Comparison of ENCODE assay signal across 8 cellular contexts in the genomic region with DNA sequence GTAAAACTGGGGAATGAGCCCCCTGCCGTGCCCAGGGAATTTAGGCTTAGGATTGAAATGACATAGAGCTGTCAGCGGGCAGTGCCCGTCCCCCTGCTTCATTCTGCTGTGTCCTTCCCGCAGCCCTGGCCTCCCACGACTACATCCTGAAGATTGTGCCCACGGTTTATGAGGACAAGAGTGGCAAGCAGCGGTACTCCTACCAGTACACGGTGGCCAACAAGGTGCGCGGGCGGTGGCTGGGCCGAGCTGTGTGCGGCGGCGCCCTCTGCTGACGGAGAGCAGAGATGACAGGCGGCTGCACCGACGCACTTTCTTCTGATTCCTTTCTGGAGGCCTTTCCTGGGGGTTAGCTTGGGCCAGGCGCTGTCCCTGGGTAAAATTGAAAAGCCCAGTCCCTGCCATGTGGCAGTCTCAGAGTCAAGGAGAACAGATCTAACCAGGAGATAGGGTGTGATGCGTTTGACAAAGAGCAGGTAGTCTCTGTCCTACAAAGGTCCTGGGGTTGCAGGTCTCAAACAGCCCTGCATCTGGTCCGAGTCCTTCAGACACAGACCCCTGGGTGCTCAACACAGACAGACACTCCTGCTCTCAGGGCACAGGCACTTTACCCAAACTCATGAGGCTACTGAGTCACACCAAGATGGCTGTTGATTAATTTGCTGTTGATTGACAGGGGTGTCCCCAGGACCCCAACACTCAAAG. TPM values are rescaled to one million over a fixed set of nuclear protein-coding genes. Genes with fewer than 3 reads are reported as not detected.
DNase-seq lines count a peak whose midpoint lies in the region; TF ChIP-seq lines count a peak whose summit lies in the region.

No MANE protein-coding gene starts in this region.

- TF ChIP-seq CTCF in HEK293 (tag by site-specific recombination; IDR thresholded peaks at IDR 0.05) = peak; percentile 88
- peak; percentile 92 for TF ChIP-seq CTCF in coronary artery (IDR thresholded peaks at IDR 0.05)

- H3K9me3 ChIP-seq in HEK293 (ENCODE audit: control insufficient read depth, insufficient read depth, low read depth, low read length) = no peaks in the 10 kb centered on the region

- H3K4me1 ChIP-seq in HEK293 (ENCODE audit: control insufficient read depth, insufficient read depth, low read length) = no peaks in the 10 kb centered on the region

- H3K27ac ChIP-seq in HEK293 (ENCODE audit: extremely low read depth, low read depth, low read length) (no peak overlapping the region), coronary artery (peak overlapping the region; percentile 74 to 90)

- CTCF ChIA-PET in HEK293 (lab: Yijun Ruan, JAX) = interaction anchor here (0.7 to 11.9 kb wide), 28 partner anchors 9 to 652 kb away, joined by 3 to 214 read pairs (median 6); a partner anchor contains a TSS

- peak; percentile 81 for DNase-seq in G401 (ENCODE audit: low spot score)
- peak; percentile 40 for DNase-seq in NCI-H2171 (lab: John Stamatoyannopoulos, UW)
- DNase-seq in activated CD4-positive, alpha-beta T cell treated with anti-CD3 and anti-CD28 coated beads, Interleukin-2, amount 50 U/mL, for 24 hours (ENCODE audit: low read depth in 1 of 2, low spot score in 1 of 2) = peak; percentile 58 to 59
- DNase-seq in coronary artery (ENCODE audit: low spot score) = peak; percentile 87
- DNase-seq in lung microvascular endothelial cell (ENCODE audit: low read depth in 2 of 2) = peak; percentile 81
- DNase-seq in stimulated activated CD8-positive, alpha-beta memory T cell treated with anti-CD3 and anti-CD28 coated beads, Interleukin-12 subunit alpha, Interleukin-12 subunit beta, amount 100 ng/mL, for 1 hour (ENCODE audit: low read depth) = peak; percentile 62
- DNase-seq in putamen (ENCODE audit: low spot score) = no peak

- H3K4me3 ChIP-seq in HEK293 (ENCODE audit: low read depth, low read length) = no peak overlapping the region
- no peak overlapping the region for H3K4me3 ChIP-seq in coronary artery

- in situ Hi-C loops in G401 (cut with HindIII; ENCODE audit: low sequenced_read_pairs) = no loop called here

- H3K36me3 ChIP-seq in HEK293 (ENCODE audit: control insufficient read depth in 2 of 2, insufficient read depth in 1 of 2, low read length in 2 of 2) = peaks cover 3 to 26% of the 10 kb centered on the region in 2 experiments; a peak in 2 of 3 replicates

- POLR2A ChIA-PET in HEK293 (lab: Yijun Ruan, JAX) = interaction anchor here (0.7 to 3.6 kb wide), 5 partner anchors 131 to 217 kb away, joined by 3 to 26 read pairs (median 5); a partner anchor contains a TSS

TF ChIP-seq in HEK293, 187 proteins besides CTCF, POLR2A, EP300 and RAD21 (continues in another document):
- TF ChIP-seq, protein P1, sequence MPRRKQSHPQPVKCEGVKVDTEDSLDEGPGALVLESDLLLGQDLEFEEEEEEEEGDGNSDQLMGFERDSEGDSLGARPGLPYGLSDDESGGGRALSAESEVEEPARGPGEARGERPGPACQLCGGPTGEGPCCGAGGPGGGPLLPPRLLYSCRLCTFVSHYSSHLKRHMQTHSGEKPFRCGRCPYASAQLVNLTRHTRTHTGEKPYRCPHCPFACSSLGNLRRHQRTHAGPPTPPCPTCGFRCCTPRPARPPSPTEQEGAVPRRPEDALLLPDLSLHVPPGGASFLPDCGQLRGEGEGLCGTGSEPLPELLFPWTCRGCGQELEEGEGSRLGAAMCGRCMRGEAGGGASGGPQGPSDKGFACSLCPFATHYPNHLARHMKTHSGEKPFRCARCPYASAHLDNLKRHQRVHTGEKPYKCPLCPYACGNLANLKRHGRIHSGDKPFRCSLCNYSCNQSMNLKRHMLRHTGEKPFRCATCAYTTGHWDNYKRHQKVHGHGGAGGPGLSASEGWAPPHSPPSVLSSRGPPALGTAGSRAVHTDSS (tag by site-specific recombination; IDR thresholded peaks at IDR 0.05) = no peak
- TF ChIP-seq ZFP3 (tag by site-specific recombination; IDR thresholded peaks at IDR 0.05; ENCODE audit: low read depth) = peak; percentile 72; the same call in 1 of the 2 replicates
- peak; percentile 92 for TF ChIP-seq ZNF2 (tag by site-specific recombination; IDR thresholded peaks at IDR 0.05)
- TF ChIP-seq GLIS2 (tag by site-specific recombination; IDR thresholded peaks at IDR 0.05) = peak; percentile 46; the same call in 1 of the 2 replicates
- no peak for TF ChIP-seq ZNF792 (tag by site-specific recombination; IDR thresholded peaks at IDR 0.05)
- TF ChIP-seq, protein P2, sequence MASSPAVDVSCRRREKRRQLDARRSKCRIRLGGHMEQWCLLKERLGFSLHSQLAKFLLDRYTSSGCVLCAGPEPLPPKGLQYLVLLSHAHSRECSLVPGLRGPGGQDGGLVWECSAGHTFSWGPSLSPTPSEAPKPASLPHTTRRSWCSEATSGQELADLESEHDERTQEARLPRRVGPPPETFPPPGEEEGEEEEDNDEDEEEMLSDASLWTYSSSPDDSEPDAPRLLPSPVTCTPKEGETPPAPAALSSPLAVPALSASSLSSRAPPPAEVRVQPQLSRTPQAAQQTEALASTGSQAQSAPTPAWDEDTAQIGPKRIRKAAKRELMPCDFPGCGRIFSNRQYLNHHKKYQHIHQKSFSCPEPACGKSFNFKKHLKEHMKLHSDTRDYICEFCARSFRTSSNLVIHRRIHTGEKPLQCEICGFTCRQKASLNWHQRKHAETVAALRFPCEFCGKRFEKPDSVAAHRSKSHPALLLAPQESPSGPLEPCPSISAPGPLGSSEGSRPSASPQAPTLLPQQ (tag by site-specific recombination; IDR thresholded peaks at IDR 0.05) = no peak
- TF ChIP-seq, protein P3, sequence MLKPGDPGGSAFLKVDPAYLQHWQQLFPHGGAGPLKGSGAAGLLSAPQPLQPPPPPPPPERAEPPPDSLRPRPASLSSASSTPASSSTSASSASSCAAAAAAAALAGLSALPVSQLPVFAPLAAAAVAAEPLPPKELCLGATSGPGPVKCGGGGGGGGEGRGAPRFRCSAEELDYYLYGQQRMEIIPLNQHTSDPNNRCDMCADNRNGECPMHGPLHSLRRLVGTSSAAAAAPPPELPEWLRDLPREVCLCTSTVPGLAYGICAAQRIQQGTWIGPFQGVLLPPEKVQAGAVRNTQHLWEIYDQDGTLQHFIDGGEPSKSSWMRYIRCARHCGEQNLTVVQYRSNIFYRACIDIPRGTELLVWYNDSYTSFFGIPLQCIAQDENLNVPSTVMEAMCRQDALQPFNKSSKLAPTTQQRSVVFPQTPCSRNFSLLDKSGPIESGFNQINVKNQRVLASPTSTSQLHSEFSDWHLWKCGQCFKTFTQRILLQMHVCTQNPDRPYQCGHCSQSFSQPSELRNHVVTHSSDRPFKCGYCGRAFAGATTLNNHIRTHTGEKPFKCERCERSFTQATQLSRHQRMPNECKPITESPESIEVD (tag by site-specific recombination; IDR thresholded peaks at IDR 0.05) = no peak
- 0 out of 2 replicates have a peak, but pooled peaks have one; percentile 28 for TF ChIP-seq ZBTB17 (tag by site-specific recombination; IDR thresholded peaks at IDR 0.05)
- peak; percentile 77 for TF ChIP-seq ZNF654 (tag by site-specific recombination; IDR thresholded peaks at IDR 0.05; ENCODE audit: low read depth)
- no peak for TF ChIP-seq ZNF324 (tag by site-specific recombination; IDR thresholded peaks at IDR 0.05)
- peak; percentile 19; the same call in 1 of the 2 replicates for TF ChIP-seq OSR2 (tag by site-specific recombination; IDR thresholded peaks at IDR 0.05)
- TF ChIP-seq ZNF571 (tag by site-specific recombination; IDR thresholded peaks at IDR 0.05) = no peak
- TF ChIP-seq, protein P4, sequence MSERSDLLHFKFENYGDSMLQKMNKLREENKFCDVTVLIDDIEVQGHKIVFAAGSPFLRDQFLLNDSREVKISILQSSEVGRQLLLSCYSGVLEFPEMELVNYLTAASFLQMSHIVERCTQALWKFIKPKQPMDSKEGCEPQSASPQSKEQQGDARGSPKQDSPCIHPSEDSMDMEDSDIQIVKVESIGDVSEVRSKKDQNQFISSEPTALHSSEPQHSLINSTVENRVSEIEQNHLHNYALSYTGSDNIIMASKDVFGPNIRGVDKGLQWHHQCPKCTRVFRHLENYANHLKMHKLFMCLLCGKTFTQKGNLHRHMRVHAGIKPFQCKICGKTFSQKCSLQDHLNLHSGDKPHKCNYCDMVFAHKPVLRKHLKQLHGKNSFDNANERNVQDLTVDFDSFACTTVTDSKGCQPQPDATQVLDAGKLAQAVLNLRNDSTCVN (tag by site-specific recombination; optimal IDR thresholded peaks at IDR 0.05) = peak; percentile 30
- peak; percentile 96 for TF ChIP-seq EGR2 (tag by site-specific recombination; IDR thresholded peaks at IDR 0.05; ENCODE audit: low read depth)
- TF ChIP-seq ZNF830 (tag by site-specific recombination; IDR thresholded peaks at IDR 0.05; ENCODE audit: low read depth) = no peak
- peak; percentile 62 for TF ChIP-seq ZSCAN30 (tag by site-specific recombination; IDR thresholded peaks at IDR 0.05)
- TF ChIP-seq ZEB2 (tag by site-specific recombination; IDR thresholded peaks at IDR 0.05) = 0 out of 2 replicates have a peak, but pooled peaks have one; percentile 25
- TF ChIP-seq ZNF544 (tag by site-specific recombination; IDR thresholded peaks at IDR 0.05) = no peak
- peak; percentile 33; the same call in 1 of the 2 replicates for TF ChIP-seq ZNF501 (tag by site-specific recombination; IDR thresholded peaks at IDR 0.05)
- TF ChIP-seq SP7 (tag by site-specific recombination; IDR thresholded peaks at IDR 0.05) = 0 out of 2 replicates have a peak, but pooled peaks have one; percentile 22
- no peak for TF ChIP-seq ZNF530 (tag by site-specific recombination; IDR thresholded peaks at IDR 0.05; ENCODE audit: low read depth)
- TF ChIP-seq ZIC2 (tag by site-specific recombination; IDR thresholded peaks at IDR 0.05) = peak; percentile 55
- TF ChIP-seq, protein P5, sequence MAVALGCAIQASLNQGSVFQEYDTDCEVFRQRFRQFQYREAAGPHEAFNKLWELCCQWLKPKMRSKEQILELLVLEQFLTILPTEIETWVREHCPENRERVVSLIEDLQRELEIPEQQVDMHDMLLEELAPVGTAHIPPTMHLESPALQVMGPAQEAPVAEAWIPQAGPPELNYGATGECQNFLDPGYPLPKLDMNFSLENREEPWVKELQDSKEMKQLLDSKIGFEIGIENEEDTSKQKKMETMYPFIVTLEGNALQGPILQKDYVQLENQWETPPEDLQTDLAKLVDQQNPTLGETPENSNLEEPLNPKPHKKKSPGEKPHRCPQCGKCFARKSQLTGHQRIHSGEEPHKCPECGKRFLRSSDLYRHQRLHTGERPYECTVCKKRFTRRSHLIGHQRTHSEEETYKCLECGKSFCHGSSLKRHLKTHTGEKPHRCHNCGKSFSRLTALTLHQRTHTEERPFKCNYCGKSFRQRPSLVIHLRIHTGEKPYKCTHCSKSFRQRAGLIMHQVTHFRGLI (tag by site-specific recombination; IDR thresholded peaks at IDR 0.05) = peak; percentile 94
- TF ChIP-seq ZNF560 (tag by site-specific recombination; IDR thresholded peaks at IDR 0.05; ENCODE audit: borderline replicate concordance) = no peak

RNA-seq across cellular contexts. Expression of a gene that starts 26.8 kb away (rescaled TPM):
- total RNA-seq in G401 (2014; rRNA removed; shearing (Covaris generic)) = 144 and 147 TPM in 2 replicates
- 27.2 and 28.4 TPM in 2 replicates for total RNA-seq in lung microvascular endothelial cell

RNA-seq across cellular contexts. Expression of a gene that starts 51.1 kb away (rescaled TPM):
- 102 and 126 TPM in 2 replicates for total RNA-seq in G401 (2014; rRNA removed; shearing (Covaris generic))
- total RNA-seq in lung microvascular endothelial cell = 318 and 553 TPM in 2 replicates
